Comparison of ENCODE assay signal across 13 cellular contexts in the genomic region with DNA sequence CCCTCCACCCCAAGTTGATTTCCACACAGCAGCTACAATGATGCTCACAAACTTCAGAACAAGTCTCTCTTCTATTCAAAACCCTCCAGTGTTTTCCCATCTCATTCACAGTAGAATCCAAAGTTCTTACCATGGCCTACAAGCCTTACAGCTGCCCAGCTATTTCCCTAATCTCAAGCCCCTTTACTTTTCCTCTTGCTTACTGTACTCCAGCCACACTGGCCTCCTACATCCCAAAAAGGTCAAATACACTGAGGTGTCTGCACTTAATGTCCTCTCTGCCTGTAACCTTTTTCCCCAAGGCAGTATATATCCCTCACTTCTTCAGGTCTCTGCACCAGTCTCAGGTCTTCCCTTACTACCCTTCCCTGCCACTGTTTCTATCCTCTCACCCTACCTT. TPM values are rescaled to one million over a fixed set of nuclear protein-coding genes. Genes with fewer than 3 reads are reported as not detected.
A peak's percentile ranks its signal among the peaks of the same experiment; 100 is the strongest.
DNase-seq lines count a peak whose midpoint lies in the region; TF ChIP-seq lines count a peak whose summit lies in the region.
"Had no signal": no experiment of that assay in that cellular context is flagged by ENCODE, and none has a peak within 500 bp of the region (broad histone marks: within the 10 kb centered on the region; RNA-seq: fewer than 3 reads in every experiment).

No MANE protein-coding gene starts in this region.

- H2BK12ac ChIP-seq in mesenchymal stem cell (ENCODE audit: low read length in 2 of 2), result no peak overlapping the region

- H3K27ac ChIP-seq in mesenchymal stem cell (ENCODE audit: low read length, poor library complexity, severe bottlenecking) (no peak overlapping the region), suprapubic skin (peak overlapping the region; percentile 10)

- DNase-seq in activated naive CD4-positive, alpha-beta T cell treated with anti-CD3 and anti-CD28 coated beads for 36 hours, result no peak
- no peak for DNase-seq in activated naive CD4-positive, alpha-beta T cell (lab: John Stamatoyannopoulos, UW)
- DNase-seq in activated CD4-positive, alpha-beta memory T cell treated with anti-CD3 and anti-CD28 coated beads, Interleukin-2, amount 10 ng/mL, durations not matched to agents 7 days and 5 days, result no peak
- no peak for DNase-seq in mesenchymal stem cell
- DNase-seq in suprapubic skin (ENCODE audit: low spot score in 2 of 2), result no peak
- no peak for DNase-seq in iPS-NIHi11 (ENCODE audit: low spot score)
- no peak for DNase-seq in NCI-H82 treated with DMSO at 0.1 percent for 48 hours (lab: John Stamatoyannopoulos, UW; ENCODE audit: unreplicated experiment)
- no peak for DNase-seq in stimulated activated naive CD4-positive, alpha-beta T cell treated with Interleukin-2 at 50 U/mL for 16 hours (lab: John Stamatoyannopoulos, UW)
- DNase-seq: activated effector memory CD4-positive, alpha-beta T cell treated with Interleukin-2 at 50 U/mL for 16 hours; NCI-H1417 treated with DMSO at 0.1 percent for 48 hours; NCI-H82; stimulated activated CD4-positive, alpha-beta T cell treated with anti-CD3 and anti-CD28 coated beads, Interleukin-1b, Interleukin-23, amount 100 ng/mL, for 48 hours had no signal

- no peaks in the 10 kb centered on the region for H3K9me3 Mint-ChIP-seq in activated naive CD4-positive, alpha-beta T cell treated with anti-CD3 and anti-CD28 coated beads for 36 hours
- no peaks in the 10 kb centered on the region for H3K9me3 Mint-ChIP-seq in activated CD4-positive, alpha-beta memory T cell treated with anti-CD3 and anti-CD28 coated beads, Interleukin-2, amount 10 ng/mL, durations not matched to agents 7 days and 5 days

- H2AK5ac ChIP-seq in mesenchymal stem cell (ENCODE audit: low read length, severe bottlenecking), result no peak overlapping the region

- H3K27ac Mint-ChIP-seq in activated naive CD4-positive, alpha-beta T cell treated with anti-CD3 and anti-CD28 coated beads for 36 hours, result peak overlapping the region; percentile 96
- peak overlapping the region; percentile 49 for H3K27ac Mint-ChIP-seq in activated CD4-positive, alpha-beta memory T cell treated with anti-CD3 and anti-CD28 coated beads, Interleukin-2, amount 10 ng/mL, durations not matched to agents 7 days and 5 days

- no peak overlapping the region for H3K4ac ChIP-seq in mesenchymal stem cell (ENCODE audit: low read depth in 1 of 2, low read length in 2 of 2)

- CTCF ChIA-PET in activated naive CD4-positive, alpha-beta T cell treated with anti-CD3 and anti-CD28 coated beads for 36 hours (lab: Charles Lee), result interaction anchor here (0.6 to 2.9 kb wide), 3 partner anchors 29 to 327 kb away, joined by 3 to 16 read pairs (median 12); no protein-coding TSS in a partner anchor
- CTCF ChIA-PET in activated CD4-positive, alpha-beta memory T cell treated with anti-CD3 and anti-CD28 coated beads, Interleukin-2, amount 10 ng/mL, durations not matched to agents 7 days and 5 days (lab: Charles Lee), result interaction anchor here (1.4 to 8.4 kb wide), 5 partner anchors 18 to 114 kb away, joined by 3 to 85 read pairs (median 3); no protein-coding TSS in a partner anchor

- peaks cover 21% of the 10 kb centered on the region for H3K36me3 Mint-ChIP-seq in activated naive CD4-positive, alpha-beta T cell treated with anti-CD3 and anti-CD28 coated beads for 36 hours (ENCODE audit: low read depth)
- peaks cover 45% of the 10 kb centered on the region for H3K36me3 Mint-ChIP-seq in activated CD4-positive, alpha-beta memory T cell treated with anti-CD3 and anti-CD28 coated beads, Interleukin-2, amount 10 ng/mL, durations not matched to agents 7 days and 5 days (ENCODE audit: low read depth)

- H3K4me3 ChIP-seq in mesenchymal stem cell (ENCODE audit: insufficient read depth in 1 of 2, low read depth in 1 of 2, low read length in 2 of 2) (peak overlapping the region in 1 of 2 experiments; percentile 93), suprapubic skin (no peak overlapping the region)

- peaks cover 73% of the 10 kb centered on the region for H3K4me1 Mint-ChIP-seq in activated naive CD4-positive, alpha-beta T cell treated with anti-CD3 and anti-CD28 coated beads for 36 hours (ENCODE audit: low read depth)
- peaks cover 71% of the 10 kb centered on the region for H3K4me1 Mint-ChIP-seq in activated CD4-positive, alpha-beta memory T cell treated with anti-CD3 and anti-CD28 coated beads, Interleukin-2, amount 10 ng/mL, durations not matched to agents 7 days and 5 days

- TF ChIP-seq EP300 in suprapubic skin (IDR thresholded peaks at IDR 0.05), result no peak

- no peak overlapping the region for H2BK15ac ChIP-seq in mesenchymal stem cell (ENCODE audit: low read depth, poor library complexity, severe bottlenecking)

- H3K9me3 ChIP-seq in mesenchymal stem cell (ENCODE audit: control insufficient read depth, low read length) (no peaks in the 10 kb centered on the region), suprapubic skin (no peaks in the 10 kb centered on the region)
- H3K9me3 ChIP-seq: tibial nerve had no signal

- TF ChIP-seq CTCF in suprapubic skin (IDR thresholded peaks at IDR 0.05), result no peak

- peak overlapping the region; percentile 60 for H4K8ac ChIP-seq in mesenchymal stem cell (ENCODE audit: low read length)

- H2BK120ac ChIP-seq in mesenchymal stem cell (ENCODE audit: low read depth, low read length), result no peak overlapping the region

- H2BK5ac ChIP-seq in mesenchymal stem cell (ENCODE audit: low read depth, low read length, poor library complexity, severe bottlenecking), result no peak overlapping the region

- peak overlapping the region in 1 of 2 experiments; percentile 96 for H3K23ac ChIP-seq in mesenchymal stem cell (ENCODE audit: low read length in 2 of 2)

- H3K4me3 Mint-ChIP-seq in activated naive CD4-positive, alpha-beta T cell treated with anti-CD3 and anti-CD28 coated beads for 36 hours, result peak overlapping the region; percentile 93
- peak overlapping the region; percentile 93 for H3K4me3 Mint-ChIP-seq in activated CD4-positive, alpha-beta memory T cell treated with anti-CD3 and anti-CD28 coated beads, Interleukin-2, amount 10 ng/mL, durations not matched to agents 7 days and 5 days

- H4K91ac ChIP-seq in mesenchymal stem cell (ENCODE audit: low read length), result no peak overlapping the region

- H3K27me3 Mint-ChIP-seq in activated naive CD4-positive, alpha-beta T cell treated with anti-CD3 and anti-CD28 coated beads for 36 hours (ENCODE audit: low read depth), result no peaks in the 10 kb centered on the region
- no peaks in the 10 kb centered on the region for H3K27me3 Mint-ChIP-seq in activated CD4-positive, alpha-beta memory T cell treated with anti-CD3 and anti-CD28 coated beads, Interleukin-2, amount 10 ng/mL, durations not matched to agents 7 days and 5 days

- TF ChIP-seq POLR2A in suprapubic skin (IDR thresholded peaks at IDR 0.05), result no peak

- no peak overlapping the region for H2AFZ ChIP-seq in mesenchymal stem cell (ENCODE audit: low read depth, low read length)

- H3K18ac ChIP-seq in mesenchymal stem cell (ENCODE audit: low read depth in 1 of 2, low read length in 2 of 2), result no peak overlapping the region

- peaks cover 3% of the 10 kb centered on the region for H3K79me1 ChIP-seq in mesenchymal stem cell (replicated peaks; ENCODE audit: low read length, poor library complexity, severe bottlenecking)

- no peaks in the 10 kb centered on the region for H3K27me3 ChIP-seq in mesenchymal stem cell (ENCODE audit: control insufficient read depth in 1 of 2, insufficient read depth in 1 of 2, low read length in 2 of 2)
- H3K27me3 ChIP-seq in suprapubic skin, result no peaks in the 10 kb centered on the region
- H3K27me3 ChIP-seq: tibial nerve had no signal

- peaks cover 3% of the 10 kb centered on the region for H3K4me1 ChIP-seq in mesenchymal stem cell (ENCODE audit: control insufficient read depth, insufficient read depth, low read depth, low read length)
- peaks cover 68% of the 10 kb centered on the region for H3K4me1 ChIP-seq in suprapubic skin

- POLR2A ChIA-PET in activated CD4-positive, alpha-beta memory T cell treated with anti-CD3 and anti-CD28 coated beads, Interleukin-2, amount 10 ng/mL, durations not matched to agents 7 days and 5 days (lab: Charles Lee), result interaction anchor here (0.8 to 12.5 kb wide), 11 partner anchors 16 to 747 kb away, joined by 3 to 641 read pairs (median 7); a partner anchor contains a TSS

- H3K14ac ChIP-seq in mesenchymal stem cell (ENCODE audit: low read length in 2 of 2), result peak overlapping the region in 1 of 2 experiments; percentile 14

- H3K9ac ChIP-seq in mesenchymal stem cell (ENCODE audit: low read length), result peak overlapping the region; percentile 7

- no peaks in the 10 kb centered on the region for H3K36me3 ChIP-seq in mesenchymal stem cell (ENCODE audit: control insufficient read depth in 1 of 2, insufficient read depth in 2 of 2, low read depth in 1 of 2, low read length in 2 of 2)
- H3K36me3 ChIP-seq in suprapubic skin, result no peaks in the 10 kb centered on the region
- H3K36me3 ChIP-seq: tibial nerve had no signal

- intact Hi-C loops in activated naive CD4-positive, alpha-beta T cell treated with anti-CD3 and anti-CD28 coated beads for 36 hours (cut with micrococcal nuclease), result loop anchor here (10.0 kb wide), 2 partner anchors 747 to 947 kb away; a partner anchor contains a TSS

- H3K4me2 ChIP-seq in mesenchymal stem cell (ENCODE audit: low read length, poor library complexity, severe bottlenecking), result peak overlapping the region; percentile 16

RNA-seq across cellular contexts. Expression of a gene that starts 2.6 kb away (rescaled TPM):
- 100 to 1,000 TPM; 152 to 155 TPM for total RNA-seq in activated naive CD4-positive, alpha-beta T cell treated with anti-CD3 and anti-CD28 coated beads for 36 hours
- total RNA-seq in activated CD4-positive, alpha-beta memory T cell treated with anti-CD3 and anti-CD28 coated beads, Interleukin-2, amount 10 ng/mL, durations not matched to agents 7 days and 5 days, result 100 to 1,000 TPM; 219 to 221 TPM
- polyA plus RNA-seq in mesenchymal stem cell (2013, experiment 1 of 2), result 84.9 TPM
- 88.5 TPM for polyA plus RNA-seq in mesenchymal stem cell (2013, experiment 2 of 2)
- total RNA-seq in suprapubic skin, result 10 to 100 TPM; 31.0 to 38.4 (median 35.3) TPM
